Comparison of ENCODE assay signal across 9 cellular contexts in the genomic region with DNA sequence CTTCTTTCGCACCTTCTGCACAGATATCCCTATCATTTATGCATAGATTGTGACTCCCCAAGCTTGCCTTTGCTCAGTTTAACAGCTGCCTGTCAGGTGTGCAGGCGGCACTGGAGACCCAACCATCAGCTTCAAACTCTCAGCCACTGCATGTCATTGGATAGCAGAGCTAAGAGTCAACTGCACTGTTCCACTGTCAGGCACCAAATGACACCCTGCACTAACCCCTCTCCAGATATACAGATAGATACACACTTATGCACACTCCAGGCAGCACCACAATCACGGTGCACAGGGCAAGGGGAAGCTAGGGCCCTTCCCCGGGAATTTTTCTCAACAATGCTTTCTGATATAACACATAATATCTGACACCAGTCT.
A peak's percentile ranks its signal among the peaks of the same experiment; 100 is the strongest.
DNase-seq lines count a peak whose midpoint lies in the region; ATAC-seq and TF ChIP-seq lines count a peak whose summit lies in the region.
"Had no signal": no experiment of that assay in that cellular context is flagged by ENCODE, and none has a peak within 500 bp of the region (broad histone marks: within the 10 kb centered on the region; RNA-seq: fewer than 3 reads in every experiment).

No MANE protein-coding gene starts in this region.

- H3K9me3 ChIP-seq in esophagus muscularis mucosa (no peaks in the 10 kb centered on the region), ovary (no peaks in the 10 kb centered on the region)

- no peak for DNase-seq in BJ (ENCODE audit: low read depth)
- peak; percentile 63 for DNase-seq in NCI-H2227 treated with DMSO at 0.1 percent for 48 hours (lab: John Stamatoyannopoulos, UW)
- DNase-seq in esophagus muscularis mucosa (ENCODE audit: extremely low spot score) = no peak
- peak in 1 of 5 donors; percentile 39 for DNase-seq in ovary
- DNase-seq in stimulated activated naive B cell treated with anti-CD40 and anti-IgM and Interleukin-4, amounts not matched to agents 10 μg/mL and 1 μg/mL and 100 μg/mL, for 72 hours = no peak
- no peak for DNase-seq in activated gamma-delta T cell (lab: John Stamatoyannopoulos, UW)
- DNase-seq: naive B cell had no signal

- no peak for TF ChIP-seq CTCF in BJ (IDR thresholded peaks at IDR 0.05; ENCODE audit: insufficient read depth, low read depth, low read length)
- TF ChIP-seq CTCF in esophagus muscularis mucosa (IDR thresholded peaks at IDR 0.05) = no peak
- TF ChIP-seq CTCF in ovary (IDR thresholded peaks at IDR 0.05) = no peak

- TF ChIP-seq EP300 in esophagus muscularis mucosa (IDR thresholded peaks at IDR 0.05) (no peak), ovary (IDR thresholded peaks at IDR 0.05) (no peak)

- POLR2A ChIA-PET in BJ (lab: Charles Lee) = no interaction called here

- no peak overlapping the region for H3K27ac Mint-ChIP-seq in stimulated activated naive B cell treated with anti-CD40 and anti-IgM and Interleukin-4, amounts not matched to agents 10 μg/mL and 1 μg/mL and 100 μg/mL, for 72 hours
- H3K27ac Mint-ChIP-seq: naive B cell had no signal

- H3K27ac ChIP-seq in esophagus muscularis mucosa (replicated peaks in 1 of 4) (peak overlapping the region; percentile 87 to 96 (median 93)), ovary (peak overlapping the region; percentile 16 to 94)

- intact Hi-C loops in esophagus muscularis mucosa (cut with DNase I) = loop anchor here (5.0 to 10.0 kb wide), 2 partner anchors 139 to 533 kb away; no protein-coding TSS in a partner anchor
- intact Hi-C loops in ovary (cut with DNase I) = loop anchor here in 2 of 4 donors (5.0 to 10.0 kb wide), 5 partner anchors 144 to 533 kb away; partner anchors contain the start of gene BNC2 (in 1 of the 2)

- no peaks in the 10 kb centered on the region for H3K36me3 ChIP-seq in BJ (ENCODE audit: control insufficient read depth, insufficient read depth, low read length)
- no peaks in the 10 kb centered on the region for H3K36me3 ChIP-seq in esophagus muscularis mucosa
- no peaks in the 10 kb centered on the region for H3K36me3 ChIP-seq in ovary

- no peak for ATAC-seq in stimulated activated naive B cell treated with anti-CD40 and anti-IgM and Interleukin-4, amounts not matched to agents 10 μg/mL and 1 μg/mL and 100 μg/mL, for 72 hours (replicated peaks)
- no peak for ATAC-seq in HG03039 (IDR thresholded peaks at IDR 0.05; ENCODE audit: unreplicated experiment)
- ATAC-seq in GM19463 (IDR thresholded peaks at IDR 0.05; ENCODE audit: unreplicated experiment) = no peak

- H3K4me1 ChIP-seq in esophagus muscularis mucosa (peaks cover 3 to 69% (median 53%) of the 10 kb centered on the region in 4 donors), ovary (ENCODE audit: insufficient read depth) (no peaks in the 10 kb centered on the region)

- TF ChIP-seq POLR2A in esophagus muscularis mucosa (IDR thresholded peaks at IDR 0.05; ENCODE audit: low read depth) (no peak), ovary (IDR thresholded peaks at IDR 0.05) (no peak)

- CTCF ChIA-PET in BJ (lab: Yijun Ruan, JAX) = interaction anchor here (0.7 kb wide), 1 partner anchor 56 kb away, joined by 3 read pairs; no protein-coding TSS in a partner anchor

- H3K4me3 Mint-ChIP-seq in stimulated activated naive B cell treated with anti-CD40 and anti-IgM and Interleukin-4, amounts not matched to agents 10 μg/mL and 1 μg/mL and 100 μg/mL, for 72 hours = no peak overlapping the region

- peaks cover 37 to 40% of the 10 kb centered on the region in 2 donors for H3K27me3 Mint-ChIP-seq in stimulated activated naive B cell treated with anti-CD40 and anti-IgM and Interleukin-4, amounts not matched to agents 10 μg/mL and 1 μg/mL and 100 μg/mL, for 72 hours

- H3K9me3 Mint-ChIP-seq in stimulated activated naive B cell treated with anti-CD40 and anti-IgM and Interleukin-4, amounts not matched to agents 10 μg/mL and 1 μg/mL and 100 μg/mL, for 72 hours = no peaks in the 10 kb centered on the region
- H3K9me3 Mint-ChIP-seq: naive B cell had no signal

- WGBS in esophagus muscularis mucosa = 46% methylated on average over 4 of the region's 4 CpGs
- WGBS in ovary, 3 donors = 5 to 19% (median 19%) methylated on average over 4 of the region's 4 CpGs

- H3K27me3 ChIP-seq in BJ (ENCODE audit: control insufficient read depth, insufficient read depth, low read length) (no peaks in the 10 kb centered on the region), esophagus muscularis mucosa (no peaks in the 10 kb centered on the region), ovary (no peaks in the 10 kb centered on the region)

- peak overlapping the region; percentile 51 for H3K4me3 ChIP-seq in BJ (ENCODE audit: low read depth, low read length)
- peak overlapping the region; percentile 58 to 71 (median 66) for H3K4me3 ChIP-seq in esophagus muscularis mucosa
- peak overlapping the region; percentile 53 for H3K4me3 ChIP-seq in ovary

- peaks cover 3 to 11% of the 10 kb centered on the region in 2 donors for H3K4me1 Mint-ChIP-seq in stimulated activated naive B cell treated with anti-CD40 and anti-IgM and Interleukin-4, amounts not matched to agents 10 μg/mL and 1 μg/mL and 100 μg/mL, for 72 hours
- H3K4me1 Mint-ChIP-seq: naive B cell had no signal

- H3K36me3 Mint-ChIP-seq in stimulated activated naive B cell treated with anti-CD40 and anti-IgM and Interleukin-4, amounts not matched to agents 10 μg/mL and 1 μg/mL and 100 μg/mL, for 72 hours = no peaks in the 10 kb centered on the region
- H3K36me3 Mint-ChIP-seq: naive B cell had no signal
